In the genomic region with DNA sequence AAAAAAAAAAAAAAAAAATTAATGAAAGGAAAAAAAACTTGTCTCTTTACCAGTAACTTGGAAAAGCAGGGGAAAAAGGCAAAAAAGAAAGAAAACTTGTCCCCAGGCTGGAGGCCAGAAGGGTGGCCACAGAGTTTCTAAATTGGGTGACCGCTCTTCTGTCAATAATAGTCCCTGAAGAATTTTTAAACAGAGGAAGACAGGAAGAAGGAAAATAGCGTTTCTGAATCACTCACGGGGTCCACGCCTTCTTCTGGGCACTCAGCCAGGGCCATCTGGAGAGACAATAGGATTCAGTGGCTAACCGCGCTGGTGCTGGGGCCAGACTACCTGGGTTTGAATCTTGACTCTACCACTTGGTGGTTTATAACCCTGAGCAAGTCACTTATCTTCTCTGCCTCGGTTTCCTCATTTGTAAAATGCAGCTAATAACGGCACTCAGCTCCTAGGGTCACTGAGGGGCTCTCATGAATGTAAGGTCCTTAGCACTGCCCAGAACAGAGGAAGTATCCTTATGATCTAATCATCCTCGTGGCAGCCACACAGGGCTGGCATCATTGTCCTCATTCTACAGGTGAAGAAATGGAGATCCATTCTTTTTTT, we compare ENCODE assay signal across 9 cellular contexts. TPM values are rescaled to one million over a fixed set of nuclear protein-coding genes. Genes with fewer than 3 reads are reported as not detected.
DNase-seq lines count a peak whose midpoint lies in the region; ATAC-seq, FAIRE-seq and TF ChIP-seq lines count a peak whose summit lies in the region.
"Had no signal": no experiment of that assay in that cellular context is flagged by ENCODE, and none has a peak within 500 bp of the region (broad histone marks: within the 10 kb centered on the region; RNA-seq: fewer than 3 reads in every experiment).

No MANE protein-coding gene starts in this region.

- in situ Hi-C loops in GM12878 (cut with MboI), result no loop called here

- no peaks in the 10 kb centered on the region for H4K20me1 ChIP-seq in GM12878 (ENCODE audit: control insufficient read depth, insufficient read depth)

- H3K27me3 ChIP-seq in GM12878 (replicated peaks in 1 of 2; ENCODE audit: control insufficient read depth in 2 of 2, insufficient read depth in 2 of 2, low read length in 1 of 2), result no peaks in the 10 kb centered on the region

- H3K4me3 ChIP-seq in AG10803 (ENCODE audit: low read length), result no peak overlapping the region
- no peak overlapping the region for H3K4me3 ChIP-seq in GM12878

- peaks cover 6% of the 10 kb centered on the region; the same call in 1 of the 2 replicates for H3K4me1 ChIP-seq in GM12878 (ENCODE audit: control insufficient read depth, insufficient read depth, low read length)

- no peaks in the 10 kb centered on the region for H3K79me2 ChIP-seq in GM12878 (ENCODE audit: control insufficient read depth, insufficient read depth, low read length)

- peak overlapping the region; percentile 42; the same call in 1 of the 2 replicates for H3K4me2 ChIP-seq in GM12878 (ENCODE audit: control insufficient read depth, insufficient read depth)

- H3K27ac ChIP-seq in GM12878 (ENCODE audit: control insufficient read depth, insufficient read depth), result no peak overlapping the region

- CTCF ChIA-PET in HEK293T (lab: Yijun Ruan, JAX) (no interaction called here), GM12878 (lab: Yijun Ruan, JAX) (no interaction called here)

- ATAC-seq in GM12878, result no peak
- ATAC-seq in HG03354 (IDR thresholded peaks at IDR 0.05; ENCODE audit: poor library complexity, severe bottlenecking, unreplicated experiment), result no peak
- no peak for ATAC-seq in GM19452 (IDR thresholded peaks at IDR 0.05; ENCODE audit: unreplicated experiment)

- H3K9ac ChIP-seq in GM12878 (ENCODE audit: control insufficient read depth, insufficient read depth, low read length), result no peak overlapping the region

- DNase-seq in AG10803 (ENCODE audit: low read depth) (peak; percentile 91), HEK293T (ENCODE audit: extremely low spot score) (no peak), NCI-H510A treated with DMSO at 0.1 percent for 48 hours (lab: John Stamatoyannopoulos, UW) (peak; percentile 79), GM12878 (ENCODE audit: low read depth, low spot score) (no peak), kidney glomerular epithelial cell (lab: John Stamatoyannopoulos, UW) (peak; percentile 84), urothelium cell line (ENCODE audit: low spot score) (peak; percentile 80)
- DNase-seq: activated naive CD8-positive, alpha-beta T cell treated with anti-CD3 and anti-CD28 coated beads, Interleukin-2, amount 10 ng/mL, durations not matched to agents 7 days and 5 days had no signal

- no peaks in the 10 kb centered on the region for H3K36me3 ChIP-seq in GM12878 (ENCODE audit: control insufficient read depth in 2 of 2, insufficient read depth in 2 of 2, low read length in 1 of 2)

- no peak for TF ChIP-seq POLR2A in GM12878 (IDR thresholded peaks at IDR 0.05; ENCODE audit: low read depth, low read length)

- H2AFZ ChIP-seq in GM12878 (ENCODE audit: control insufficient read depth, low read depth, low read length), result no peak overlapping the region

- RAD21 ChIA-PET in GM12878 (lab: Charles Lee; ENCODE audit: unreplicated experiment), result no interaction called here

- intact Hi-C loops in GM12878 (cut with micrococcal nuclease; ENCODE audit: unreplicated experiment), result no loop called here

- no peak for TF ChIP-seq RAD21 in GM12878 (IDR thresholded peaks at IDR 0.05; ENCODE audit: insufficient read depth, low read depth, low read length)

- no peaks in the 10 kb centered on the region; the same call in 2 of the 3 replicates for H3K9me3 ChIP-seq in GM12878 (replicated peaks; ENCODE audit: control insufficient read depth, insufficient read depth, low read length)

- POLR2A ChIA-PET in HEK293T (lab: Yijun Ruan, JAX), result no interaction called here
- POLR2A ChIA-PET in GM12878 (lab: Charles Lee), result no interaction called here

- SMC1A ChIA-PET in GM12878 (lab: Charles Lee; ENCODE audit: uncharacterized antibody, unreplicated experiment), result no interaction called here

- no peak for TF ChIP-seq EP300 in GM12878 (IDR thresholded peaks at IDR 0.05; ENCODE audit: borderline replicate concordance in 1 of 2, control insufficient read depth in 1 of 2, low read depth in 2 of 2, low read length in 2 of 2)

- FAIRE-seq in GM12878 (lab: Jason Lieb, UNC) (peak; percentile 13), urothelium cell line (lab: Jason Lieb, UNC) (no peak)

- no TSS peak for BruUV-seq in GM12878 (replicated peaks; lab: Mats Ljungman, UMichigan)

- WGBS in GM12878 (ENCODE audit: insufficient coverage, insufficient replicate concordance, low lambda C conversion rate, missing lambda C conversion rate), result 4% methylated on average over 9 of the region's 9 CpGs

- no peak for TF ChIP-seq CTCF in AG10803 (conservative IDR thresholded peaks at IDR 0.05; ENCODE audit: low read length)
- TF ChIP-seq CTCF in GM12878 (IDR thresholded peaks at IDR 0.05 in 2 of 3, conservative IDR thresholded peaks at IDR 0.05 in 1 of 3; ENCODE audit: control insufficient read depth in 2 of 3, extremely low read depth in 1 of 3, insufficient read depth in 1 of 3, low read depth in 3 of 3, low read length in 3 of 3), result no peak

TF ChIP-seq in HEK293T, 16 proteins besides CTCF, POLR2A, EP300 and RAD21:
- TF ChIP-seq FOXM1 (IDR thresholded peaks at IDR 0.05; ENCODE audit: borderline replicate concordance) (no peak), ZNF384 (IDR thresholded peaks at IDR 0.05) (peak; percentile 80)

TF ChIP-seq in GM12878, 131 proteins besides CTCF, POLR2A, EP300 and RAD21:
- no peak for TF ChIP-seq GABPA (IDR thresholded peaks at IDR 0.05; ENCODE audit: low read depth)
- peak; percentile 37; the same call in 1 of the 2 replicates for TF ChIP-seq RUNX3 (IDR thresholded peaks at IDR 0.05; ENCODE audit: low read length)

RNA-seq across cellular contexts. Expression of gene C11orf86, which starts 7.0 kb away (rescaled TPM):
- not detected in 2 replicates for total RNA-seq in GM12878 (2013; cell fraction: nucleolus; rRNA removed)
- total RNA-seq in GM12878 (2014; rRNA removed) (not detected in 2 replicates), GM12878 (2014; rRNA removed; fragmentation: Illumina TruSeq; extraction: Trizol) (not detected in 2 replicates), GM12878 (2021) (not detected in 2 replicates)
- polyA plus RNA-seq in GM12878 (2011; ENCODE audit: low read depth), result not detected
- polyA plus RNA-seq in GM12878 (2011; rRNA removed) (not detected in 2 replicates), GM12878 (2014; fragmentation: Illumina TruSeq; extraction: Trizol) (not detected in 2 replicates), GM12878 (2014; fragmentation: Nextera tagmentation; extraction: Ambion mirVana) (not detected), GM12878 (2014; rRNA removed) (not detected in 2 replicates), GM12878 (2016; fragmentation: Nextera tagmentation; extraction: Ambion mirVana) (not detected)
- not detected in 2 replicates for polyA plus RNA-seq in GM12878 (2011; cell fraction: cytosol; rRNA removed)
- polyA plus RNA-seq in GM12878 (2011; cell fraction: nucleus; rRNA removed), result not detected in 2 replicates
- not detected in 2 replicates for polyA plus RNA-seq in GM12878 (2012)
- not detected in 2 replicates for polyA minus RNA-seq in GM12878 (2011; rRNA and poly(A)+ RNA removed)
- not detected in 2 replicates for polyA minus RNA-seq in GM12878 (2011; cell fraction: cytosol; rRNA and poly(A)+ RNA removed)
- polyA minus RNA-seq in GM12878 (2011; cell fraction: nucleus; rRNA and poly(A)+ RNA removed), result not detected in 2 replicates
- total RNA-seq: activated naive CD8-positive, alpha-beta T cell treated with anti-CD3 and anti-CD28 coated beads, Interleukin-2, amount 10 ng/mL, durations not matched to agents 7 days and 5 days had no signal

RNA-seq across cellular contexts. Expression of gene PC, which starts 23.9 kb away (rescaled TPM):
- total RNA-seq in GM12878 (2013; cell fraction: nucleolus; rRNA removed), result 0.38 and 0.49 TPM in 2 replicates
- total RNA-seq in GM12878 (2014; rRNA removed) (3.8 and 4.7 TPM in 2 replicates), GM12878 (2014; rRNA removed; fragmentation: Illumina TruSeq; extraction: Trizol) (2.0 and 2.7 TPM in 2 replicates), GM12878 (2021) (9.6 and 9.7 TPM in 2 replicates)
- polyA plus RNA-seq in GM12878 (2011; ENCODE audit: low read depth), result 2.6 TPM
- polyA plus RNA-seq in GM12878 (2011; rRNA removed) (0.22 TPM in 1 of 2 replicates, not detected in the other), GM12878 (2014; fragmentation: Illumina TruSeq; extraction: Trizol) (0.46 and 4.2 TPM in 2 replicates), GM12878 (2014; fragmentation: Nextera tagmentation; extraction: Ambion mirVana) (under 1 TPM; 0.26 to 0.79 TPM), GM12878 (2014; rRNA removed) (4.7 and 5.0 TPM in 2 replicates), GM12878 (2016; fragmentation: Nextera tagmentation; extraction: Ambion mirVana) (10 to 100 TPM in 1 of 2 experiments, 1 to 10 TPM in 1; 9.5 to 10.3 TPM)
- 0.12 and 0.57 TPM in 2 replicates for polyA plus RNA-seq in GM12878 (2011; cell fraction: cytosol; rRNA removed)
- 0.34 and 0.79 TPM in 2 replicates for polyA plus RNA-seq in GM12878 (2011; cell fraction: nucleus; rRNA removed)
- polyA plus RNA-seq in GM12878 (2012), result 5.8 and 6.1 TPM in 2 replicates
- polyA minus RNA-seq in GM12878 (2011; rRNA and poly(A)+ RNA removed), result 0.36 TPM in 1 of 2 replicates, not detected in the other
- polyA minus RNA-seq in GM12878 (2011; cell fraction: cytosol; rRNA and poly(A)+ RNA removed), result 0.27 and 0.73 TPM in 2 replicates
- polyA minus RNA-seq in GM12878 (2011; cell fraction: nucleus; rRNA and poly(A)+ RNA removed), result 0.24 and 0.38 TPM in 2 replicates

RNA-seq across cellular contexts. Expression of gene SYT12, which starts 40.9 kb away (rescaled TPM):
- total RNA-seq in GM12878 (2013; cell fraction: nucleolus; rRNA removed), result 0.10 and 0.48 TPM in 2 replicates
- total RNA-seq in GM12878 (2014; rRNA removed) (2.0 and 2.3 TPM in 2 replicates), GM12878 (2014; rRNA removed; fragmentation: Illumina TruSeq; extraction: Trizol) (0.78 and 1.1 TPM in 2 replicates), GM12878 (2021) (1.4 and 1.6 TPM in 2 replicates)
- 0.14 TPM for polyA plus RNA-seq in GM12878 (2011; ENCODE audit: low read depth)
- polyA plus RNA-seq in GM12878 (2011; rRNA removed) (not detected in 2 replicates), GM12878 (2014; fragmentation: Illumina TruSeq; extraction: Trizol) (0.06 and 0.65 TPM in 2 replicates), GM12878 (2014; fragmentation: Nextera tagmentation; extraction: Ambion mirVana) (under 1 TPM; 0.02 to 0.11 TPM), GM12878 (2014; rRNA removed) (1.3 and 1.4 TPM in 2 replicates), GM12878 (2016; fragmentation: Nextera tagmentation; extraction: Ambion mirVana) (under 1 TPM; 0.59 to 0.84 TPM)
- polyA plus RNA-seq in GM12878 (2011; cell fraction: cytosol; rRNA removed), result 0.01 and 0.02 TPM in 2 replicates
- 0.09 TPM in 1 of 2 replicates, not detected in the other for polyA plus RNA-seq in GM12878 (2011; cell fraction: nucleus; rRNA removed)
- polyA plus RNA-seq in GM12878 (2012), result 0.54 and 0.87 TPM in 2 replicates
- 0.05 and 0.07 TPM in 2 replicates for polyA minus RNA-seq in GM12878 (2011; rRNA and poly(A)+ RNA removed)
- polyA minus RNA-seq in GM12878 (2011; cell fraction: cytosol; rRNA and poly(A)+ RNA removed), result 0.21 TPM in 1 of 2 replicates, not detected in the other
- 0.12 and 0.29 TPM in 2 replicates for polyA minus RNA-seq in GM12878 (2011; cell fraction: nucleus; rRNA and poly(A)+ RNA removed)
- total RNA-seq: activated naive CD8-positive, alpha-beta T cell treated with anti-CD3 and anti-CD28 coated beads, Interleukin-2, amount 10 ng/mL, durations not matched to agents 7 days and 5 days had no signal

Comparison
In these comparisons a context has a peak if more than half of its experiments do, and no peak if none do; other contexts are left out.
1. DNase-seq: peak in AG10803 (single experiment), NCI-H510A treated with DMSO at 0.1 percent for 48 hours (single experiment), kidney glomerular epithelial cell (single experiment) and urothelium cell line (single experiment); none in HEK293T (single experiment) and GM12878 (single experiment).